Comparison of ENCODE assay signal across 1 cellular context in genomic region chr11:65714433-65714832, GRCh38.
TF ChIP-seq lines count a peak whose summit lies in the region.

No MANE protein-coding gene starts in this region.

TF ChIP-seq in A549, 52 proteins besides CTCF, POLR2A, EP300 and RAD21:
- no peak for TF ChIP-seq REST (IDR thresholded peaks at IDR 0.05)
- TF ChIP-seq KDM5A (IDR thresholded peaks at IDR 0.05): no peak
- no peak for TF ChIP-seq HOXB5 (CRISPR knock-in tag; IDR thresholded peaks at IDR 0.05)
- TF ChIP-seq ATOH8 (CRISPR knock-in tag; IDR thresholded peaks at IDR 0.05; ENCODE audit: low read depth): no peak
- no peak for TF ChIP-seq MAX (IDR thresholded peaks at IDR 0.05)
- TF ChIP-seq SMC3 (IDR thresholded peaks at IDR 0.05): no peak
- no peak for TF ChIP-seq KDM1A (IDR thresholded peaks at IDR 0.05; ENCODE audit: low read depth)
- no peak for TF ChIP-seq HEYL (CRISPR knock-in tag; IDR thresholded peaks at IDR 0.05)
- TF ChIP-seq CBX8 (IDR thresholded peaks at IDR 0.05): no peak
- no peak for TF ChIP-seq CEBPB (IDR thresholded peaks at IDR 0.05)
- TF ChIP-seq MYC (IDR thresholded peaks at IDR 0.05; ENCODE audit: borderline replicate concordance, low read length): no peak
- TF ChIP-seq MAFK (IDR thresholded peaks at IDR 0.05; ENCODE audit: partially characterized antibody): no peak
- no peak for TF ChIP-seq RCOR1 (IDR thresholded peaks at IDR 0.05; ENCODE audit: low read depth, low read length)
- no peak for TF ChIP-seq TP53 (CRISPR knock-in tag; IDR thresholded peaks at IDR 0.05)
- TF ChIP-seq FOSL2 (IDR thresholded peaks at IDR 0.05): no peak
- no peak for TF ChIP-seq FOSL2 (CRISPR knock-in tag; IDR thresholded peaks at IDR 0.05)
- TF ChIP-seq PHF8 (IDR thresholded peaks at IDR 0.05; ENCODE audit: borderline replicate concordance, low read depth): no peak
- no peak for TF ChIP-seq HES2 (IDR thresholded peaks at IDR 0.05)
